23 cellular contexts compared by ENCODE assay signal in genomic region chr7:25068814-25069213, GRCh38. TPM values are rescaled to one million over a fixed set of nuclear protein-coding genes. Genes with fewer than 3 reads are reported as not detected.
DNase-seq lines count a peak whose midpoint lies in the region; ATAC-seq, FAIRE-seq and TF ChIP-seq lines count a peak whose summit lies in the region.
"Had no signal": no experiment of that assay in that cellular context is flagged by ENCODE, and none has a peak within 500 bp of the region (broad histone marks: within the 10 kb centered on the region; RNA-seq: fewer than 3 reads in every experiment).

No MANE protein-coding gene starts in this region.

- TF ChIP-seq EP300 in SK-N-SH (IDR thresholded peaks at IDR 0.05; ENCODE audit: borderline replicate concordance in 1 of 2, low read depth in 1 of 2, low read length in 1 of 2): no peak

- no peak for TF ChIP-seq RAD21 in SK-N-SH (IDR thresholded peaks at IDR 0.05; ENCODE audit: low read length)

- H4K20me1 ChIP-seq in SK-N-SH (ENCODE audit: insufficient read depth): no peaks in the 10 kb centered on the region
- H4K20me1 ChIP-seq: BLaER1 treated with 17β-estradiol and CSF1 and Interleukin-3, amounts not matched to agents 10 nM and 100 nM had no signal

- ATAC-seq in SK-N-SH treated with all-trans-retinoic acid at 6 μM for 48 hours (peak; percentile 6; the same call in 1 of the 3 replicates), Panc1 (peak; percentile 35; the same call in 1 of the 2 replicates), foreskin keratinocyte (peak; percentile 15), upper lobe of right lung (peak; percentile 48)
- ATAC-seq: body of pancreas; effector memory CD8-positive, alpha-beta T cell had no signal

- peaks cover 5% of the 10 kb centered on the region for H3F3A ChIP-seq in SK-N-SH (replicated peaks; ENCODE audit: insufficient read depth)

- TF ChIP-seq CTCF in SK-N-SH (IDR thresholded peaks at IDR 0.05) (no peak), Panc1 (IDR thresholded peaks at IDR 0.05) (no peak), foreskin keratinocyte (conservative IDR thresholded peaks at IDR 0.05) (no peak), upper lobe of right lung (IDR thresholded peaks at IDR 0.05) (no peak)

- H3K79me2 ChIP-seq in SK-N-SH (ENCODE audit: insufficient read depth): no peaks in the 10 kb centered on the region

- DNase-seq in SK-N-SH (no peak), Panc1 (ENCODE audit: low read depth, low spot score) (no peak), foreskin keratinocyte (no peak), upper lobe of right lung (no peak), GM12891 (ENCODE audit: insufficient read length, low spot score) (no peak), 8988T (no peak)
- DNase-seq in activated T-cell treated with anti-CD3 and anti-CD28 coated beads, Interleukin-2, amount 50 U/mL, for 1 hour: no peak
- DNase-seq: activated T-cell treated with anti-CD3 and anti-CD28 coated beads, Interleukin-2, amount 50 U/mL, for 48 hours; body of pancreas; effector memory CD8-positive, alpha-beta T cell; foreskin melanocyte; left cardiac atrium; NCI-H1436 treated with DMSO at 0.1 percent for 48 hours; NCI-H2171 treated with DMSO at 0.1 percent for 48 hours; NCI-H526 treated with DMSO at 0.1 percent for 48 hours; posterior cingulate gyrus; stimulated activated CD4-positive, alpha-beta T cell treated with anti-CD3 and anti-CD28 coated beads, Interleukin-4, amount 100 ng/mL, for 1 hour; T-helper 9 cell; uterus had no signal

- H3K27ac ChIP-seq in SK-N-SH (ENCODE audit: low read depth in 2 of 2, low read length in 1 of 2) (no peak overlapping the region), Panc1 (ENCODE audit: low read length) (no peak overlapping the region), foreskin keratinocyte (no peak overlapping the region), upper lobe of right lung (no peak overlapping the region)
- H3K27ac ChIP-seq: body of pancreas, SJCRH30, uterus had no signal

- no peaks in the 10 kb centered on the region for H3K9me2 ChIP-seq in SK-N-SH

- CTCF ChIA-PET in SK-N-SH (lab: Yijun Ruan, JAX) (interaction anchor here (0.8 to 7.0 kb wide), 10 partner anchors 24 to 262 kb away, joined by 3 to 45 read pairs (median 4); no protein-coding TSS in a partner anchor), Panc1 (lab: Charles Lee) (interaction anchor here (1.5 kb wide), 1 partner anchor 25 kb away, joined by 9 read pairs; no protein-coding TSS in a partner anchor)

- intact Hi-C loops in Panc1 (cut with micrococcal nuclease; ENCODE audit: unreplicated experiment) (loop anchor here (1.0 to 5.0 kb wide), 3 partner anchors 87 to 256 kb away; partner anchors contain the start of gene OSBPL3), upper lobe of right lung (cut with DNase I) (no loop called here)

- WGBS in SK-N-SH (ENCODE audit: low lambda C conversion rate): 91% methylated on average over 5 of the region's 5 CpGs

- no peak overlapping the region for H3K4me2 ChIP-seq in SK-N-SH

- H3K9ac ChIP-seq in SK-N-SH: no peak overlapping the region

- FAIRE-seq in GM12891 (lab: Jason Lieb, UNC): no peak
- FAIRE-seq: A204.1 had no signal

- no peak for TF ChIP-seq POLR2A in GM12891 (IDR thresholded peaks at IDR 0.05; ENCODE audit: low read depth, low read length)

- H3K4me1 ChIP-seq in SK-N-SH (ENCODE audit: control insufficient read depth in 1 of 2, insufficient read depth in 2 of 2, low read depth in 1 of 2, low read length in 1 of 2) (no peaks in the 10 kb centered on the region), Panc1 (ENCODE audit: control insufficient read depth, insufficient read depth, low read length) (no peaks in the 10 kb centered on the region), foreskin keratinocyte (no peaks in the 10 kb centered on the region), upper lobe of right lung (no peaks in the 10 kb centered on the region)
- H3K4me1 ChIP-seq: uterus had no signal

- in situ Hi-C loops in Panc1 (cut with HindIII; ENCODE audit: low pct_unique_long_range_greater_than_20kb, low sequenced_read_pairs): no loop called here

- POLR2A ChIA-PET in SK-N-SH (lab: Yijun Ruan, JAX) (no interaction called here), Panc1 (lab: Charles Lee) (no interaction called here)

- no peak overlapping the region for H3K4me3 ChIP-seq in SK-N-SH (ENCODE audit: low read depth in 2 of 2, low read length in 1 of 2)
- H3K4me3 ChIP-seq in Panc1 (ENCODE audit: low read depth in 2 of 2, low read length in 2 of 2): no peak overlapping the region
- no peak overlapping the region for H3K4me3 ChIP-seq in upper lobe of right lung
- H3K4me3 ChIP-seq: body of pancreas, uterus had no signal

- no TSS peak for BruUV-seq in Panc1 (replicated peaks; lab: Mats Ljungman, UMichigan)

- no peak overlapping the region for H2AFZ ChIP-seq in SK-N-SH (ENCODE audit: low read depth)

- no peaks in the 10 kb centered on the region for H3K9me3 ChIP-seq in SK-N-SH
- H3K9me3 ChIP-seq in Panc1 (ENCODE audit: control insufficient read depth, insufficient read depth, low read depth, low read length): no peaks in the 10 kb centered on the region
- no peaks in the 10 kb centered on the region for H3K9me3 ChIP-seq in upper lobe of right lung
- H3K9me3 ChIP-seq: body of pancreas, SJCRH30, uterus had no signal

- no peaks in the 10 kb centered on the region for H3K27me3 ChIP-seq in SK-N-SH (ENCODE audit: insufficient read depth)
- no peaks in the 10 kb centered on the region for H3K27me3 ChIP-seq in Panc1 (ENCODE audit: control insufficient read depth, insufficient read depth, low read length)
- no peaks in the 10 kb centered on the region for H3K27me3 ChIP-seq in foreskin keratinocyte
- no peaks in the 10 kb centered on the region for H3K27me3 ChIP-seq in upper lobe of right lung
- H3K27me3 ChIP-seq: BLaER1 treated with 17β-estradiol and CSF1 and Interleukin-3, amounts not matched to agents 10 nM and 100 nM; body of pancreas; SJCRH30; uterus had no signal

- no peaks in the 10 kb centered on the region for H3K36me3 ChIP-seq in SK-N-SH (replicated peaks in 1 of 2; ENCODE audit: control insufficient read depth in 1 of 2, insufficient read depth in 2 of 2, low read length in 1 of 2)
- no peaks in the 10 kb centered on the region for H3K36me3 ChIP-seq in Panc1 (ENCODE audit: control insufficient read depth, insufficient read depth, low read length)
- H3K36me3 ChIP-seq in upper lobe of right lung: no peaks in the 10 kb centered on the region
- H3K36me3 ChIP-seq: BLaER1 treated with 17β-estradiol and CSF1 and Interleukin-3, amounts not matched to agents 10 nM and 100 nM; SJCRH30; uterus had no signal

TF ChIP-seq in SK-N-SH treated with all-trans-retinoic acid at 6 μM for 48 hours, 23 proteins besides CTCF, POLR2A, EP300 and RAD21 (continues in another document):
- TF ChIP-seq ZFP3 (CRISPR knock-in tag; IDR thresholded peaks at IDR 0.05) (no peak), TOX (CRISPR knock-in tag; IDR thresholded peaks at IDR 0.05; ENCODE audit: borderline replicate concordance) (no peak)

TF ChIP-seq in SK-N-SH, 30 proteins besides CTCF, POLR2A, EP300 and RAD21 (continues in another document):
- TF ChIP-seq IRF3 (IDR thresholded peaks at IDR 0.05; ENCODE audit: low read depth, low read length) (no peak), USF1 (IDR thresholded peaks at IDR 0.05; ENCODE audit: borderline replicate concordance, low read depth) (no peak), FOSL2 (IDR thresholded peaks at IDR 0.05; ENCODE audit: borderline replicate concordance, low read depth) (no peak), ELF1 (IDR thresholded peaks at IDR 0.05) (no peak)

TF ChIP-seq in GM12891, 5 proteins besides CTCF, POLR2A, EP300 and RAD21:
- TF ChIP-seq TAF1 (IDR thresholded peaks at IDR 0.05; ENCODE audit: low read depth, low read length) (no peak), POLR2AphosphoS5 (IDR thresholded peaks at IDR 0.05; ENCODE audit: low read depth, low read length) (no peak), SPI1 (IDR thresholded peaks at IDR 0.05; ENCODE audit: low read depth, low read length) (no peak), PAX5 (IDR thresholded peaks at IDR 0.05; ENCODE audit: insufficient read depth, low read length, severe bottlenecking) (no peak), POU2F2 (IDR thresholded peaks at IDR 0.05; ENCODE audit: low read depth, low read length) (no peak)

RNA-seq across cellular contexts. Expression of gene CYCS, which starts 56.2 kb away (rescaled TPM):
- polyA plus RNA-seq in SK-N-SH (2012; rRNA removed): 22.9 and 23.8 TPM in 2 replicates
- 39.2 and 65.4 TPM in 2 replicates for polyA plus RNA-seq in SK-N-SH (2012; cell fraction: cytosol; rRNA removed)
- polyA plus RNA-seq in SK-N-SH (2012; cell fraction: nucleus; rRNA removed): 5.1 and 12.5 TPM in 2 replicates
- 245 TPM for total RNA-seq in Panc1 (2021; ENCODE audit: unreplicated experiment)
- 209 TPM for polyA plus RNA-seq in Panc1 (2012; ENCODE audit: insufficient read length)
- total RNA-seq in foreskin keratinocyte: 197 and 213 TPM in 2 replicates
- polyA plus RNA-seq in foreskin keratinocyte: 183 and 230 TPM in 2 replicates
- total RNA-seq in upper lobe of right lung: 72.8 TPM
- polyA plus RNA-seq in GM12891 (2012; ENCODE audit: low read depth, missing spikeins): 159 TPM
